ENCODE assay signal across 9 cellular contexts in genomic region chr2:191635333-191636234, GRCh38. TPM values are rescaled to one million over a fixed set of nuclear protein-coding genes. Genes with fewer than 3 reads are reported as not detected.
DNase-seq lines count a peak whose midpoint lies in the region; ATAC-seq and TF ChIP-seq lines count a peak whose summit lies in the region.
"Had no signal": no experiment of that assay in that cellular context is flagged by ENCODE, and none has a peak within 500 bp of the region (broad histone marks: within the 10 kb centered on the region; RNA-seq: fewer than 3 reads in every experiment).

No MANE protein-coding gene starts in this region.

- H3K23ac ChIP-seq in trophoblast cell (ENCODE audit: low read length) = no peak overlapping the region

- H3K14ac ChIP-seq in trophoblast cell (ENCODE audit: low read length) = peak overlapping the region; percentile 27

- peak overlapping the region; percentile 60 for H2BK5ac ChIP-seq in trophoblast cell (ENCODE audit: low read depth, low read length, poor library complexity)

- peak; percentile 48 for DNase-seq in activated CD4-positive, alpha-beta T cell treated with anti-CD3 and anti-CD28 coated beads for 36 hours
- no peak for DNase-seq in activated CD4-positive, alpha-beta T cell treated with anti-CD3 and anti-CD28 coated beads for 4 hours
- DNase-seq in SJCRH30 (peak; percentile 69 to 82), trophoblast cell (peak; percentile 73 to 94), MV-4-11 (lab: John Stamatoyannopoulos, UW) (no peak), ovary (no peak), left lobe of liver (ENCODE audit: low spot score) (no peak)

- H3K9ac ChIP-seq in trophoblast cell (ENCODE audit: low read length) = no peak overlapping the region

- H2BK120ac ChIP-seq in trophoblast cell (ENCODE audit: insufficient read depth, low read length, poor library complexity) = peak overlapping the region; percentile 74

- peaks cover 47% of the 10 kb centered on the region for H3K4me1 ChIP-seq in SJCRH30
- peaks cover 3 to 12% of the 10 kb centered on the region in 2 experiments for H3K4me1 ChIP-seq in trophoblast cell (ENCODE audit: control insufficient read depth in 1 of 2, insufficient read depth in 2 of 2, low read length in 2 of 2)
- no peaks in the 10 kb centered on the region for H3K4me1 ChIP-seq in ovary (ENCODE audit: insufficient read depth)

- no peak overlapping the region for H3K27ac Mint-ChIP-seq in activated CD4-positive, alpha-beta T cell treated with anti-CD3 and anti-CD28 coated beads for 36 hours

- TF ChIP-seq EP300 in ovary (IDR thresholded peaks at IDR 0.05) = no peak

- H3K9me3 Mint-ChIP-seq in activated CD4-positive, alpha-beta T cell treated with anti-CD3 and anti-CD28 coated beads for 36 hours (ENCODE audit: low read depth) = no peaks in the 10 kb centered on the region

- H3K4me3 Mint-ChIP-seq in activated CD4-positive, alpha-beta T cell treated with anti-CD3 and anti-CD28 coated beads for 36 hours = no peak overlapping the region

- H3K36me3 Mint-ChIP-seq in activated CD4-positive, alpha-beta T cell treated with anti-CD3 and anti-CD28 coated beads for 36 hours (ENCODE audit: low read depth) = no peaks in the 10 kb centered on the region

- TF ChIP-seq CTCF in ovary (IDR thresholded peaks at IDR 0.05) = no peak

- CTCF ChIA-PET in activated CD4-positive, alpha-beta T cell treated with anti-CD3 and anti-CD28 coated beads for 36 hours (lab: Charles Lee) = interaction anchor here (0.6 to 1.5 kb wide), 4 partner anchors 15 to 587 kb away, joined by 3 to 5 read pairs (median 3); no protein-coding TSS in a partner anchor

- H3K18ac ChIP-seq in trophoblast cell (ENCODE audit: low read length) = no peak overlapping the region

- H3K4ac ChIP-seq in trophoblast cell (ENCODE audit: low read depth, low read length) = no peak overlapping the region

- peak; percentile 53 for ATAC-seq in activated CD4-positive, alpha-beta T cell treated with anti-CD3 and anti-CD28 coated beads for 36 hours
- ATAC-seq in HG02759 (IDR thresholded peaks at IDR 0.05; ENCODE audit: unreplicated experiment) (peak; percentile 81), left lobe of liver (no peak)

- H4K12ac ChIP-seq in trophoblast cell (ENCODE audit: low read depth, low read length) = no peak overlapping the region

- H3K79me1 ChIP-seq in trophoblast cell (ENCODE audit: low read length) = peaks cover 16% of the 10 kb centered on the region

- WGBS in trophoblast cell (ENCODE audit: extremely low coverage, insufficient coverage, insufficient read length) = no CpG with 5 or more reads among the region's 5 CpGs
- WGBS in ovary, 3 donors = 42 to 52% (median 45%) methylated on average over 5 of the region's 5 CpGs

- peak overlapping the region; percentile 0 for H3K4me2 ChIP-seq in trophoblast cell (ENCODE audit: low read length)

- no peak for TF ChIP-seq POLR2A in ovary (IDR thresholded peaks at IDR 0.05)

- intact Hi-C loops in activated CD4-positive, alpha-beta T cell treated with anti-CD3 and anti-CD28 coated beads for 36 hours (cut with DNase I, micrococcal nuclease) = loop anchor here (2.0 to 10.0 kb wide), 6 partner anchors 13 to 1851 kb away; partner anchors contain the start of genes ORMDL1 (in 1 of the 2) and PMS1 (in 1 of the 2)
- intact Hi-C loops in ovary (cut with DNase I) = no loop called here

- H3K9me3 ChIP-seq in SJCRH30 (replicated peaks) (no peaks in the 10 kb centered on the region), trophoblast cell (ENCODE audit: insufficient read depth, low read depth, low read length) (no peaks in the 10 kb centered on the region), ovary (no peaks in the 10 kb centered on the region)

- peak overlapping the region; percentile 19 for H2BK12ac ChIP-seq in trophoblast cell (ENCODE audit: low read length)

- H3K27me3 ChIP-seq in SJCRH30 = no peaks in the 10 kb centered on the region
- no peaks in the 10 kb centered on the region for H3K27me3 ChIP-seq in trophoblast cell (ENCODE audit: insufficient read depth, low read length)
- no peaks in the 10 kb centered on the region for H3K27me3 ChIP-seq in ovary

- H3K4me1 Mint-ChIP-seq in activated CD4-positive, alpha-beta T cell treated with anti-CD3 and anti-CD28 coated beads for 36 hours = peaks cover 48% of the 10 kb centered on the region

- no peaks in the 10 kb centered on the region for H3K27me3 Mint-ChIP-seq in activated CD4-positive, alpha-beta T cell treated with anti-CD3 and anti-CD28 coated beads for 36 hours

- H3K4me3 ChIP-seq in SJCRH30 = peak overlapping the region; percentile 5
- H3K4me3 ChIP-seq in trophoblast cell (ENCODE audit: low read depth, low read length) = no peak overlapping the region
- H3K4me3 ChIP-seq in ovary = no peak overlapping the region
- H3K4me3 ChIP-seq: skin epidermis had no signal

- H3K27ac ChIP-seq in SJCRH30 = peak overlapping the region; percentile 94
- H3K27ac ChIP-seq in trophoblast cell (ENCODE audit: low read depth, low read length) = peak overlapping the region; percentile 87
- no peak overlapping the region for H3K27ac ChIP-seq in ovary

- no peaks in the 10 kb centered on the region for H3K79me2 ChIP-seq in trophoblast cell (ENCODE audit: control insufficient read depth, insufficient read depth, low read length, poor library complexity)

- H2AFZ ChIP-seq in trophoblast cell (ENCODE audit: insufficient read depth, low read length, poor library complexity) = no peak overlapping the region

- POLR2A ChIA-PET in activated CD4-positive, alpha-beta T cell treated with anti-CD3 and anti-CD28 coated beads for 36 hours (lab: Charles Lee) = no interaction called here

- no peak overlapping the region for H2AK5ac ChIP-seq in trophoblast cell (ENCODE audit: low read length)

- H4K8ac ChIP-seq in trophoblast cell (ENCODE audit: low read depth, low read length) = peak overlapping the region; percentile 24

- H3K36me3 ChIP-seq in SJCRH30 = no peaks in the 10 kb centered on the region
- no peaks in the 10 kb centered on the region for H3K36me3 ChIP-seq in trophoblast cell (ENCODE audit: control insufficient read depth in 1 of 2, insufficient read depth in 2 of 2, low read length in 2 of 2)
- H3K36me3 ChIP-seq in ovary = no peaks in the 10 kb centered on the region

- H4K91ac ChIP-seq in trophoblast cell (ENCODE audit: low read depth, low read length) = peak overlapping the region; percentile 41

RNA-seq across cellular contexts. Expression of gene NABP1, which starts 42.4 kb away (rescaled TPM):
- 10 to 100 TPM; 52.4 to 53.9 TPM for total RNA-seq in activated CD4-positive, alpha-beta T cell treated with anti-CD3 and anti-CD28 coated beads for 36 hours
- 55.4 and 69.1 TPM in 2 replicates for total RNA-seq in SJCRH30 (2014; rRNA removed; shearing (Covaris generic))
- 101 and 113 TPM in 2 replicates for polyA plus RNA-seq in trophoblast cell (2013)
- total RNA-seq in ovary (10 to 100 TPM; 11.4 to 17.6 (median 13.4) TPM), left lobe of liver (5.9 TPM)
- polyA plus RNA-seq in ovary = 10 to 100 TPM in 1 of 2 donors, 1 to 10 TPM in 1; 5.3 to 19.1 TPM

Comparison
In these comparisons a context has a peak if more than half of its experiments do, and no peak if none do; other contexts are left out.
1. DNase-seq: peak in activated CD4-positive, alpha-beta T cell treated with anti-CD3 and anti-CD28 coated beads for 36 hours (single experiment), SJCRH30 (2 of 2) and trophoblast cell (2 of 2); none in activated CD4-positive, alpha-beta T cell treated with anti-CD3 and anti-CD28 coated beads for 4 hours (0 of 2), MV-4-11 (single experiment), ovary (0 of 5) and left lobe of liver (single experiment).
2. H3K27ac ChIP-seq: peak in SJCRH30 (single experiment) and trophoblast cell (single experiment); none in ovary (0 of 2).
3. intact Hi-C loops: an anchor here in activated CD4-positive, alpha-beta T cell treated with anti-CD3 and anti-CD28 coated beads for 36 hours (2.0 to 10.0 kb wide); none called in ovary.